In genomic region chr10:110871236-110872084, GRCh38 we compare ENCODE assay signal across 8 cellular contexts. TPM values are rescaled to one million over a fixed set of nuclear protein-coding genes. Genes with fewer than 3 reads are reported as not detected.
DNase-seq lines count a peak whose midpoint lies in the region; ATAC-seq and TF ChIP-seq lines count a peak whose summit lies in the region.

Gene PDCD4 (plus strand): TSS chr10:110871928. CDS start chr10:110876028, 4,100 bp downstream.

- no peaks in the 10 kb centered on the region for H3K27me3 ChIP-seq in RWPE2 (ENCODE audit: insufficient read depth, poor library complexity, severe bottlenecking)

- H3K36me3 Mint-ChIP-seq in natural killer cell treated with Interleukin-12 subunit alpha and Interleukin-12 subunit beta and Interleukin-15 and Interleukin-18, amount 100 ng/mL, for 72 hours = peaks cover 4% of the 10 kb centered on the region

- H3K4me3 Mint-ChIP-seq in natural killer cell treated with Interleukin-12 subunit alpha and Interleukin-12 subunit beta and Interleukin-15 and Interleukin-18, amount 100 ng/mL, for 72 hours = peak within 1 kb of the TSS; percentile 95

- H3K4me1 ChIP-seq in RWPE2 (ENCODE audit: insufficient read depth, poor library complexity, severe bottlenecking) = peaks cover 17% of the 10 kb centered on the region

- peaks cover 3% of the 10 kb centered on the region for H3K9me3 Mint-ChIP-seq in natural killer cell treated with Interleukin-12 subunit alpha and Interleukin-12 subunit beta and Interleukin-15 and Interleukin-18, amount 100 ng/mL, for 72 hours

- peak within 1 kb of the TSS; percentile 84 for H3K27ac ChIP-seq in RWPE2 (ENCODE audit: poor library complexity, severe bottlenecking)

- peaks cover 8% of the 10 kb centered on the region for H3K36me3 ChIP-seq in RWPE2 (ENCODE audit: low read depth)

- peak within 1 kb of the TSS; percentile 93 to 97 for H3K27ac Mint-ChIP-seq in natural killer cell treated with Interleukin-12 subunit alpha and Interleukin-12 subunit beta and Interleukin-15 and Interleukin-18, amount 100 ng/mL, for 72 hours

- no peak for TF ChIP-seq CTCF in RWPE2 (IDR thresholded peaks at IDR 0.05; ENCODE audit: poor library complexity, severe bottlenecking)

- no peaks in the 10 kb centered on the region for H3K27me3 Mint-ChIP-seq in natural killer cell treated with Interleukin-12 subunit alpha and Interleukin-12 subunit beta and Interleukin-15 and Interleukin-18, amount 100 ng/mL, for 72 hours

- H3K4me1 Mint-ChIP-seq in natural killer cell treated with Interleukin-12 subunit alpha and Interleukin-12 subunit beta and Interleukin-15 and Interleukin-18, amount 100 ng/mL, for 72 hours (ENCODE audit: low read depth in 2 of 2) = peaks cover 44 to 63% of the 10 kb centered on the region in 2 donors

- ATAC-seq in RWPE2 (ENCODE audit: low read depth) = peak; percentile 86
- ATAC-seq in natural killer cell treated with Interleukin-12 subunit alpha and Interleukin-12 subunit beta and Interleukin-15 and Interleukin-18, amount 100 ng/mL, for 72 hours = peak; percentile 91 to 94
- peak; percentile 81 for ATAC-seq in stimulated activated naive CD8-positive, alpha-beta T cell treated with anti-CD3 and anti-CD28 coated beads, Interleukin-15, Interleukin-2, amounts not matched to agents 100 U/mL and 50 U/mL, for 24 hours

- peak within 1 kb of the TSS; percentile 87 for H3K4me3 ChIP-seq in RWPE2 (ENCODE audit: severe bottlenecking)

- peak; percentile 98 for DNase-seq in EH (ENCODE audit: low read depth)
- DNase-seq in H4 (ENCODE audit: low spot score) = peak; percentile 98
- peak; percentile 96 for DNase-seq in LoVo (ENCODE audit: low spot score)
- DNase-seq in RWPE2 (ENCODE audit: low spot score) = peak; percentile 98
- DNase-seq in activated effector memory CD4-positive, alpha-beta T cell treated with Interleukin-2 at 50 U/mL for 16 hours = peak; percentile 90
- DNase-seq in fibroblast of peridontal ligament (ENCODE audit: extremely low read depth) = peak; percentile 98
- peak; percentile 97 for DNase-seq in natural killer cell treated with Interleukin-12 subunit alpha and Interleukin-12 subunit beta and Interleukin-15 and Interleukin-18, amount 100 ng/mL, for 72 hours (ENCODE audit: low spot score)
- DNase-seq in stimulated activated naive CD8-positive, alpha-beta T cell treated with anti-CD3 and anti-CD28 coated beads, Interleukin-15, Interleukin-2, amounts not matched to agents 100 U/mL and 50 U/mL, for 24 hours = peak; percentile 99

- H3K9me3 ChIP-seq in RWPE2 (ENCODE audit: severe bottlenecking) = no peaks in the 10 kb centered on the region

RNA-seq across cellular contexts. Expression of gene PDCD4, which starts in this region (rescaled TPM):
- 32.6 and 36.8 TPM in 2 replicates for total RNA-seq in H4 (2014; rRNA removed; shearing (Covaris generic))
- total RNA-seq in natural killer cell treated with Interleukin-12 subunit alpha and Interleukin-12 subunit beta and Interleukin-15 and Interleukin-18, amount 100 ng/mL, for 72 hours = 10 to 100 TPM; 36.7 to 48.6 TPM

Comparison
In these comparisons a context has a peak if more than half of its experiments do, and no peak if none do; other contexts are left out.
1. Peak in every context shown above with its lines: DNase-seq, ATAC-seq, H3K4me3 ChIP-seq and H3K27ac ChIP-seq.